Comparison of ENCODE assay signal across 26 cellular contexts in genomic region chr1:110264430-110264829, GRCh38.
"Had no signal": no experiment of that assay in that cellular context is flagged by ENCODE, and none has a peak within 500 bp of the region (broad histone marks: within the 10 kb centered on the region; RNA-seq: fewer than 3 reads in every experiment).

No MANE protein-coding gene starts in this region.

- H3K4me3 ChIP-seq: Peyer's patch had no signal

- H3K36me3 ChIP-seq: Peyer's patch had no signal

- H3K4me1 ChIP-seq: Peyer's patch had no signal

- H3K27ac ChIP-seq: KMS-11, Peyer's patch, VCaP had no signal

- H3K4me2 ChIP-seq: KMS-11 had no signal

- H3K27me3 ChIP-seq: Peyer's patch had no signal

- H3K4me1 Mint-ChIP-seq: activated T-helper 17 cell treated with anti-CD3 and anti-CD28 coated beads, Interleukin-2, amount 50 U/mL, for 72 hours had no signal

- H3K9me3 Mint-ChIP-seq: activated CD4-positive, alpha-beta memory T cell treated with anti-CD3 and anti-CD28 coated beads for 36 hours; activated CD4-positive, alpha-beta T cell treated with anti-CD3 and anti-CD28 coated beads, Interleukin-2, amount 10 ng/mL, durations not matched to agents 7 days and 5 days; activated naive CD4-positive, alpha-beta T cell treated with anti-CD3 and anti-CD28 coated beads for 36 hours; activated T-helper 17 cell treated with anti-CD3 and anti-CD28 coated beads, Interleukin-2, amount 50 U/mL, for 72 hours; IgD-negative memory B cell; T-helper 1 cell treated with Interleukin-12 subunit alpha and Interleukin-12 subunit beta and Interleukin-4 antibody, amounts not matched to agents 30 μg/mL and 1 μg/mL, for 36 hours had no signal

- ATAC-seq: activated T-helper 17 cell treated with anti-CD3 and anti-CD28 coated beads, Interleukin-2, amount 50 U/mL, for 72 hours had no signal

- H3K27ac Mint-ChIP-seq: activated CD4-positive, alpha-beta memory T cell treated with anti-CD3 and anti-CD28 coated beads for 36 hours; activated CD4-positive, alpha-beta T cell treated with anti-CD3 and anti-CD28 coated beads, Interleukin-2, amount 10 ng/mL, durations not matched to agents 7 days and 5 days; activated naive CD4-positive, alpha-beta T cell treated with anti-CD3 and anti-CD28 coated beads for 36 hours; activated naive CD8-positive, alpha-beta T cell; activated T-helper 17 cell treated with anti-CD3 and anti-CD28 coated beads, Interleukin-2, amount 50 U/mL, for 72 hours; IgD-negative memory B cell; T-helper 1 cell treated with Interleukin-12 subunit alpha and Interleukin-12 subunit beta and Interleukin-4 antibody, amounts not matched to agents 30 μg/mL and 1 μg/mL, for 36 hours had no signal

- H3K4me3 Mint-ChIP-seq: activated CD4-positive, alpha-beta memory T cell treated with anti-CD3 and anti-CD28 coated beads for 36 hours; activated CD4-positive, alpha-beta T cell treated with anti-CD3 and anti-CD28 coated beads, Interleukin-2, amount 10 ng/mL, durations not matched to agents 7 days and 5 days; activated naive CD4-positive, alpha-beta T cell treated with anti-CD3 and anti-CD28 coated beads for 36 hours; activated naive CD8-positive, alpha-beta T cell; activated T-helper 17 cell treated with anti-CD3 and anti-CD28 coated beads, Interleukin-2, amount 50 U/mL, for 72 hours; brain; IgD-negative memory B cell; T-helper 1 cell treated with Interleukin-12 subunit alpha and Interleukin-12 subunit beta and Interleukin-4 antibody, amounts not matched to agents 30 μg/mL and 1 μg/mL, for 36 hours had no signal

- H3K9ac ChIP-seq: KMS-11 had no signal

- H3K36me3 Mint-ChIP-seq: activated CD4-positive, alpha-beta memory T cell treated with anti-CD3 and anti-CD28 coated beads for 36 hours; activated naive CD8-positive, alpha-beta T cell; brain had no signal

- DNase-seq: activated CD4-positive, alpha-beta memory T cell treated with anti-CD3 and anti-CD28 coated beads for 36 hours; activated CD4-positive, alpha-beta T cell treated with anti-CD3 and anti-CD28 coated beads, Interleukin-2, amount 10 ng/mL, durations not matched to agents 7 days and 5 days; activated CD4-positive, CD25-positive, alpha-beta regulatory T cell; activated CD8-positive, alpha-beta memory T cell treated with anti-CD3 and anti-CD28 coated beads for 24 hours; activated gamma-delta T cell; activated naive CD4-positive, alpha-beta T cell treated with anti-CD3 and anti-CD28 coated beads for 36 hours; activated T-cell treated with anti-CD3 and anti-CD28 coated beads for 4 hours; activated T-cell treated with anti-CD3 and anti-CD28 coated beads, Interleukin-2, amount 50 U/mL, for 48 hours; amygdala; NCI-H1105 treated with DMSO at 0.1 percent for 48 hours; NCI-H1436 treated with DMSO at 0.1 percent for 48 hours; NCI-H187; NCI-H2081; NCI-H510A treated with DMSO at 0.1 percent for 48 hours; NCI-H69; NK-92 treated with Interleukin-12 subunit alpha and Interleukin-12 subunit beta, amount 100 ng/mL, for 24 hours; OCI-M1; Peyer's patch; SHP77 had no signal

- H3K9me3 ChIP-seq: Peyer's patch had no signal
